23 cellular contexts compared by ENCODE assay signal in the genomic region with DNA sequence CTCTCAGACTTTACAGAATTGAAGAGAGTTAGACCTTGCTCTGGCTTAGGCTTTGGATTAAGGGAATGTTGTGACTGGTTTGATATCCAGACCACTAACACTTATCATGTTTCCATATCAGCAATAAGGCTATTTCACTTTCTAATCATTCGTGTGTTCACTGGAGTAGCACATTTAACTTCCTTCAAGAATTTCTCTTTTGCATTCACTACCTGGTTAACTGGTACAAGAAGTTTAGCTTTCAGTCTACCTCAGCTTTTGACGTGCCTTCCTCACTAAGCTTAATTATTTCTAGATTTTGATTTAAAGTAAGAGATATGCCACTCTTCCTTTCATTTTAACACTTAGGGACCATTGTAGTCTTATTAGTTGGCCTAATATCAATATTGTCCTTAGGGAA.
DNase-seq lines count a peak whose midpoint lies in the region; ATAC-seq and TF ChIP-seq lines count a peak whose summit lies in the region.
"Had no signal": no experiment of that assay in that cellular context is flagged by ENCODE, and none has a peak within 500 bp of the region (broad histone marks: within the 10 kb centered on the region; RNA-seq: fewer than 3 reads in every experiment).

No MANE protein-coding gene starts in this region.

- peaks cover 24% of the 10 kb centered on the region for H3K36me3 Mint-ChIP-seq in T-helper 2 cell treated with Interferon-gamma antibody and Interleukin-4, amounts not matched to agents 5 μg/mL and 100 μg/mL, for 36 hours (ENCODE audit: low read depth)
- H3K36me3 Mint-ChIP-seq in stimulated activated naive CD8-positive, alpha-beta T cell treated with anti-CD3 and anti-CD28 coated beads, Interleukin-15, Interleukin-2, amounts not matched to agents 100 ng/mL and 50 ng/mL, for 24 hours (ENCODE audit: low read depth) = peaks cover 37% of the 10 kb centered on the region
- peaks cover 25% of the 10 kb centered on the region for H3K36me3 Mint-ChIP-seq in activated B cell treated with CpG ODN at 0.5 μM for 24 hours (ENCODE audit: low read depth)
- H3K36me3 Mint-ChIP-seq in osteocyte (ENCODE audit: unreplicated experiment) = peaks cover 6% of the 10 kb centered on the region

- DNase-seq in T-helper 2 cell treated with Interferon-gamma antibody and Interleukin-4, amounts not matched to agents 5 μg/mL and 100 μg/mL, for 36 hours (ENCODE audit: low spot score) = no peak
- DNase-seq in T-helper 2 cell (no peak), activated B cell treated with CpG ODN at 0.5 μM for 24 hours (no peak), MV-4-11 (lab: John Stamatoyannopoulos, UW) (no peak), osteocyte (ENCODE audit: extremely low spot score, unreplicated experiment) (no peak)
- DNase-seq in stimulated activated naive CD8-positive, alpha-beta T cell treated with anti-CD3 and anti-CD28 coated beads, Interleukin-15, amount 100 ng/mL, for 72 hours = no peak
- no peak for DNase-seq in effector CD4-positive, alpha-beta T cell
- DNase-seq: activated CD4-positive, alpha-beta T cell treated with anti-CD3 and anti-CD28 coated beads, Interleukin-2, amount 50 U/mL, for 1 hour; activated CD8-positive, alpha-beta memory T cell treated with anti-CD3 and anti-CD28 coated beads, Interleukin-2, amount 50 U/mL, for 4 hours; aorta; DMS153; effector CD8-positive, alpha-beta T cell; glutamatergic neuron; islet precursor cell; Karpas-422; left ventricle myocardium inferior; NCI-H1436; nucleus accumbens; PC-3; stimulated activated CD4-positive, alpha-beta T cell treated with anti-CD3 and anti-CD28 coated beads, Interleukin-15, amount 100 ng/mL, for 24 hours; stimulated activated naive CD4-positive, alpha-beta T cell treated with Interleukin-2 at 50 U/mL for 16 hours had no signal

- H3K4me1 Mint-ChIP-seq in T-helper 2 cell treated with Interferon-gamma antibody and Interleukin-4, amounts not matched to agents 5 μg/mL and 100 μg/mL, for 36 hours (ENCODE audit: low read depth) = peaks cover 16% of the 10 kb centered on the region
- peaks cover 29% of the 10 kb centered on the region for H3K4me1 Mint-ChIP-seq in stimulated activated naive CD8-positive, alpha-beta T cell treated with anti-CD3 and anti-CD28 coated beads, Interleukin-15, Interleukin-2, amounts not matched to agents 100 ng/mL and 50 ng/mL, for 24 hours (ENCODE audit: low read depth)
- peaks cover 16% of the 10 kb centered on the region for H3K4me1 Mint-ChIP-seq in stimulated activated naive CD8-positive, alpha-beta T cell treated with anti-CD3 and anti-CD28 coated beads, Interleukin-15, amount 100 ng/mL, for 72 hours
- H3K4me1 Mint-ChIP-seq in activated B cell treated with CpG ODN at 0.5 μM for 24 hours (peaks cover 28% of the 10 kb centered on the region), osteocyte (ENCODE audit: unreplicated experiment) (no peaks in the 10 kb centered on the region)

- peak overlapping the region; percentile 13 for H3K27ac Mint-ChIP-seq in T-helper 2 cell treated with Interferon-gamma antibody and Interleukin-4, amounts not matched to agents 5 μg/mL and 100 μg/mL, for 36 hours
- H3K27ac Mint-ChIP-seq in stimulated activated naive CD8-positive, alpha-beta T cell treated with anti-CD3 and anti-CD28 coated beads, Interleukin-15, Interleukin-2, amounts not matched to agents 100 ng/mL and 50 ng/mL, for 24 hours = peak overlapping the region; percentile 62
- H3K27ac Mint-ChIP-seq in stimulated activated naive CD8-positive, alpha-beta T cell treated with anti-CD3 and anti-CD28 coated beads, Interleukin-15, amount 100 ng/mL, for 72 hours = peak overlapping the region in 1 of 2 donors; percentile 21
- H3K27ac Mint-ChIP-seq in activated B cell treated with CpG ODN at 0.5 μM for 24 hours (peak overlapping the region; percentile 50), osteocyte (ENCODE audit: unreplicated experiment) (no peak overlapping the region)

- TF ChIP-seq CTCF in activated B cell treated with CpG ODN at 0.5 μM for 24 hours (IDR thresholded peaks at IDR 0.05) = no peak
- no peak for TF ChIP-seq CTCF in osteocyte (IDR thresholded peaks at IDR 0.05)

- H3K27me3 Mint-ChIP-seq in T-helper 2 cell treated with Interferon-gamma antibody and Interleukin-4, amounts not matched to agents 5 μg/mL and 100 μg/mL, for 36 hours (ENCODE audit: low read depth) = no peaks in the 10 kb centered on the region
- H3K27me3 Mint-ChIP-seq in stimulated activated naive CD8-positive, alpha-beta T cell treated with anti-CD3 and anti-CD28 coated beads, Interleukin-15, Interleukin-2, amounts not matched to agents 100 ng/mL and 50 ng/mL, for 24 hours = no peaks in the 10 kb centered on the region
- no peaks in the 10 kb centered on the region for H3K27me3 Mint-ChIP-seq in stimulated activated naive CD8-positive, alpha-beta T cell treated with anti-CD3 and anti-CD28 coated beads, Interleukin-15, amount 100 ng/mL, for 72 hours
- no peaks in the 10 kb centered on the region for H3K27me3 Mint-ChIP-seq in activated B cell treated with CpG ODN at 0.5 μM for 24 hours
- H3K27me3 Mint-ChIP-seq in osteocyte (ENCODE audit: unreplicated experiment) = no peaks in the 10 kb centered on the region

- no peak for ATAC-seq in stimulated activated naive CD8-positive, alpha-beta T cell treated with anti-CD3 and anti-CD28 coated beads, Interleukin-15, amount 100 ng/mL, for 72 hours
- ATAC-seq in activated B cell treated with CpG ODN at 0.5 μM for 24 hours (ENCODE audit: low read depth) = peak; percentile 47
- ATAC-seq: PC-3, SK-N-SH treated with all-trans-retinoic acid at 6 μM for 48 hours had no signal

- H3K4me3 Mint-ChIP-seq in T-helper 2 cell treated with Interferon-gamma antibody and Interleukin-4, amounts not matched to agents 5 μg/mL and 100 μg/mL, for 36 hours = no peak overlapping the region
- no peak overlapping the region for H3K4me3 Mint-ChIP-seq in stimulated activated naive CD8-positive, alpha-beta T cell treated with anti-CD3 and anti-CD28 coated beads, Interleukin-15, Interleukin-2, amounts not matched to agents 100 ng/mL and 50 ng/mL, for 24 hours
- no peak overlapping the region for H3K4me3 Mint-ChIP-seq in stimulated activated naive CD8-positive, alpha-beta T cell treated with anti-CD3 and anti-CD28 coated beads, Interleukin-15, amount 100 ng/mL, for 72 hours
- H3K4me3 Mint-ChIP-seq in activated B cell treated with CpG ODN at 0.5 μM for 24 hours (no peak overlapping the region), osteocyte (ENCODE audit: unreplicated experiment) (no peak overlapping the region)

- POLR2A ChIA-PET in activated B cell treated with CpG ODN at 0.5 μM for 24 hours (lab: Charles Lee) = interaction anchor here (0.9 kb wide), 1 partner anchor 207 kb away, joined by 3 read pairs; the partner anchor contains the start of gene SEC24B

- intact Hi-C loops in activated B cell treated with CpG ODN at 0.5 μM for 24 hours (cut with micrococcal nuclease) = no loop called here

- CTCF ChIA-PET in activated B cell treated with CpG ODN at 0.5 μM for 24 hours (lab: Charles Lee) = interaction anchor here (1.0 kb wide), 1 partner anchor 10 kb away, joined by 4 read pairs; no protein-coding TSS in a partner anchor

- H3K9me3 Mint-ChIP-seq in T-helper 2 cell treated with Interferon-gamma antibody and Interleukin-4, amounts not matched to agents 5 μg/mL and 100 μg/mL, for 36 hours = peaks cover 18% of the 10 kb centered on the region
- peaks cover 27% of the 10 kb centered on the region for H3K9me3 Mint-ChIP-seq in stimulated activated naive CD8-positive, alpha-beta T cell treated with anti-CD3 and anti-CD28 coated beads, Interleukin-15, Interleukin-2, amounts not matched to agents 100 ng/mL and 50 ng/mL, for 24 hours
- H3K9me3 Mint-ChIP-seq in stimulated activated naive CD8-positive, alpha-beta T cell treated with anti-CD3 and anti-CD28 coated beads, Interleukin-15, amount 100 ng/mL, for 72 hours = peaks cover 13 to 29% of the 10 kb centered on the region in 2 donors
- H3K9me3 Mint-ChIP-seq in activated B cell treated with CpG ODN at 0.5 μM for 24 hours (peaks cover 9% of the 10 kb centered on the region), osteocyte (ENCODE audit: unreplicated experiment) (peaks cover 25% of the 10 kb centered on the region)
